ENCODE assay signal across 14 cellular contexts in genomic region chr1:69787151-69787550, GRCh38.
"Had no signal": no experiment of that assay in that cellular context is flagged by ENCODE, and none has a peak within 500 bp of the region (broad histone marks: within the 10 kb centered on the region; RNA-seq: fewer than 3 reads in every experiment).

No MANE protein-coding gene starts in this region.

- H3K27ac Mint-ChIP-seq: activated CD4-positive, alpha-beta T cell treated with anti-CD3 and anti-CD28 coated beads for 36 hours; activated CD8-positive, alpha-beta T cell treated with anti-CD3 and anti-CD28 coated beads for 36 hours; activated naive CD4-positive, alpha-beta T cell treated with anti-CD3 and anti-CD28 coated beads for 36 hours; activated T-cell treated with anti-CD3 and anti-CD28 coated beads, Interleukin-2, amount 50 U/mL, for 72 hours; memory B cell; nephron; stimulated activated naive CD8-positive, alpha-beta T cell treated with anti-CD3 and anti-CD28 coated beads, Interleukin-15, Interleukin-2, amounts not matched to agents 100 ng/mL and 50 ng/mL, for 24 hours had no signal

- H3K36me3 ChIP-seq: colonic mucosa, heart left ventricle, left lung, upper lobe of left lung had no signal

- H3K27ac ChIP-seq: colonic mucosa, heart left ventricle, left lung, upper lobe of left lung had no signal

- H3K4me1 ChIP-seq: colonic mucosa, heart left ventricle, left lung, upper lobe of left lung had no signal

- H3K9me3 Mint-ChIP-seq: activated CD8-positive, alpha-beta T cell treated with anti-CD3 and anti-CD28 coated beads for 36 hours; nephron had no signal

- H3K27me3 Mint-ChIP-seq: activated CD4-positive, alpha-beta T cell treated with anti-CD3 and anti-CD28 coated beads for 36 hours; activated CD8-positive, alpha-beta T cell treated with anti-CD3 and anti-CD28 coated beads for 36 hours; memory B cell; stimulated activated naive CD8-positive, alpha-beta T cell treated with anti-CD3 and anti-CD28 coated beads, Interleukin-15, Interleukin-2, amounts not matched to agents 100 ng/mL and 50 ng/mL, for 24 hours had no signal

- H3K9me3 ChIP-seq: colonic mucosa, heart left ventricle, left lung, upper lobe of left lung had no signal

- H3K4me1 Mint-ChIP-seq: activated CD4-positive, alpha-beta T cell treated with anti-CD3 and anti-CD28 coated beads for 36 hours; memory B cell; nephron had no signal

- H3K27me3 ChIP-seq: colonic mucosa, heart left ventricle, left lung, upper lobe of left lung had no signal

- DNase-seq: activated CD4-positive, alpha-beta T cell treated with anti-CD3 and anti-CD28 coated beads for 36 hours; activated CD8-positive, alpha-beta memory T cell treated with anti-CD3 and anti-CD28 coated beads, Interleukin-2, amount 50 U/mL, for 4 hours; activated CD8-positive, alpha-beta T cell treated with anti-CD3 and anti-CD28 coated beads for 36 hours; activated naive CD4-positive, alpha-beta T cell treated with anti-CD3 and anti-CD28 coated beads for 36 hours; activated T-cell treated with anti-CD3 and anti-CD28 coated beads, Interleukin-2, amount 50 U/mL, for 72 hours; colonic mucosa; effector CD8-positive, alpha-beta T cell; stimulated activated CD4-positive, alpha-beta T cell treated with anti-CD3 and anti-CD28 coated beads, Interleukin-4, amount 100 ng/mL, for 1 hour had no signal

- H3K4me3 ChIP-seq: colonic mucosa, heart left ventricle, left lung, upper lobe of left lung had no signal

- H3K36me3 Mint-ChIP-seq: memory B cell had no signal

- ATAC-seq: activated CD4-positive, alpha-beta T cell treated with anti-CD3 and anti-CD28 coated beads for 36 hours; activated CD8-positive, alpha-beta T cell treated with anti-CD3 and anti-CD28 coated beads for 36 hours; activated T-cell treated with anti-CD3 and anti-CD28 coated beads, Interleukin-2, amount 50 U/mL, for 72 hours; heart left ventricle; left lung had no signal

- H3K4me3 Mint-ChIP-seq: activated CD4-positive, alpha-beta T cell treated with anti-CD3 and anti-CD28 coated beads for 36 hours; activated CD8-positive, alpha-beta T cell treated with anti-CD3 and anti-CD28 coated beads for 36 hours; activated naive CD4-positive, alpha-beta T cell treated with anti-CD3 and anti-CD28 coated beads for 36 hours; activated T-cell treated with anti-CD3 and anti-CD28 coated beads, Interleukin-2, amount 50 U/mL, for 72 hours; memory B cell; nephron; stimulated activated naive CD8-positive, alpha-beta T cell treated with anti-CD3 and anti-CD28 coated beads, Interleukin-15, Interleukin-2, amounts not matched to agents 100 ng/mL and 50 ng/mL, for 24 hours had no signal
